ENCODE assay signal across 8 cellular contexts in the genomic region with DNA sequence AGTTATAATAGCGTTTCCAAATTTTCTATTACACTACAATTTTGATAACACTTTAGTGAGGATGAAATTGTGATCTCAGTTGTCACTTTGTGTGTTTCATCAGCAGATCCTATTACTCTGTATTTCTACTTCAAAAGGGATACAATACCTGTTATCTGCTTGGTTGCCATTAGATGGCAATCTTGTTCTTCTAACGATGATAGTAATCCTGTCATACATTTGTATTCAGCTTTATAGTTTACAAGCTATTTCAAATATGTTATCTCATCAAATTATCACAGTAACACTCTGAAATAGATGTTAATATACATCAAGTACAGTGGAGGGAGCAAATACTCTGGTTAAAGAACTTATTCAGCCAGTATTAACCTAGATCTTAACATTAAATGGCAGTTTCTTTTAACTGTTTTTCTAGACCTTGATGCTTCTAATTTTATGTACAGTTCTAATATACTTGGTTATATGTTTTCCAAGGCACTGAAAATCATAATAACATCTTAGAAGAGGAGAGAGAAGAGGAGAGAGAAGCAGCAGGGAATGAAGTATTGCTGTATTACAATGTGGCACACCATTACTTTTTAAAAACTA.
DNase-seq lines count a peak whose midpoint lies in the region; ATAC-seq and TF ChIP-seq lines count a peak whose summit lies in the region.

No MANE protein-coding gene starts in this region.

- ATAC-seq in GM19035 (IDR thresholded peaks at IDR 0.05; ENCODE audit: unreplicated experiment) (peak; percentile 87), HG03159 (IDR thresholded peaks at IDR 0.05; ENCODE audit: unreplicated experiment) (peak; percentile 92)

- peak; percentile 61 to 86 (median 66) for TF ChIP-seq CTCF in nephron (IDR thresholded peaks at IDR 0.05; ENCODE audit: unreplicated experiment in 3 of 3)

- H3K4me3 Mint-ChIP-seq in nephron: no peak overlapping the region

- H3K9me3 Mint-ChIP-seq in nephron: peaks cover under 1% of the 10 kb centered on the region

- H3K27me3 Mint-ChIP-seq in nephron (ENCODE audit: low read depth): no peaks in the 10 kb centered on the region

- peak overlapping the region; percentile 14 to 68 (median 17) for H3K27ac Mint-ChIP-seq in nephron

- H3K4me1 Mint-ChIP-seq in nephron: peaks cover 5% of the 10 kb centered on the region

- DNase-seq in DMS153 (lab: John Stamatoyannopoulos, UW) (peak; percentile 49), NCI-H345 treated with DMSO at 0.1 percent for 48 hours (lab: John Stamatoyannopoulos, UW; ENCODE audit: unreplicated experiment) (peak; percentile 22), dedifferentiated amniotic fluid mesenchymal stem cell (ENCODE audit: extremely low spot score) (peak; percentile 34), OCI-M2 (lab: John Stamatoyannopoulos, UW; ENCODE audit: unreplicated experiment) (no peak), GM19240 (ENCODE audit: insufficient read length, low spot score) (no peak)

- H3K36me3 Mint-ChIP-seq in nephron (ENCODE audit: low read depth): no peaks in the 10 kb centered on the region

Comparison
In these comparisons a context has a peak if more than half of its experiments do, and no peak if none do; other contexts are left out.
1. DNase-seq: peak in DMS153 (single experiment), NCI-H345 treated with DMSO at 0.1 percent for 48 hours (single experiment) and dedifferentiated amniotic fluid mesenchymal stem cell (single experiment); none in OCI-M2 (single experiment) and GM19240 (single experiment).